In the genomic region with DNA sequence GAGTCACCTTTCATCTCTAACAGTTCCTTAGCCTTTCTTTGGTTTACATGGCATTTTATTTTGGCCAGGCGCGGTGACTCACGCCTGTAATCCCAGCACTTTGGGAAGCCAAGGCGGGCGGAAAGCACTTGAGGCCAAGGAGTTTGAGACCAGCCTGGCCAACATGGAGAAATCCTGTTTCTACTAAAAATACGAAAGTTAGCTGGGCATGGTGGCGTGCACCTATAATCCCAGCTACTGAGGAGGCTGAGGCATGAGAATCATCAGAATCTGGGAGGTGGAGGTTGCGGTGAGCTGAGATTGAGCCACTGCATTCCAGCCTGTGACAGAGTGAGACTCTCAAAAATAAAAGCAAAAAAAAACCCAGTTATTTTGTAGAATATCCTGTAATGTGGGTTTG, we compare ENCODE assay signal across 17 cellular contexts. TPM values are rescaled to one million over a fixed set of nuclear protein-coding genes. Genes with fewer than 3 reads are reported as not detected.
A peak's percentile ranks its signal among the peaks of the same experiment; 100 is the strongest.
DNase-seq lines count a peak whose midpoint lies in the region; ATAC-seq and TF ChIP-seq lines count a peak whose summit lies in the region.
"Had no signal": no experiment of that assay in that cellular context is flagged by ENCODE, and none has a peak within 500 bp of the region (broad histone marks: within the 10 kb centered on the region; RNA-seq: fewer than 3 reads in every experiment).

No MANE protein-coding gene starts in this region.

- H3K9me3 Mint-ChIP-seq in activated naive CD4-positive, alpha-beta T cell treated with anti-CD3 and anti-CD28 coated beads, Interleukin-2, amount 50 U/mL, for 24 hours = no peaks in the 10 kb centered on the region
- no peaks in the 10 kb centered on the region for H3K9me3 Mint-ChIP-seq in CD8-positive, alpha-beta T cell
- H3K9me3 Mint-ChIP-seq in naive thymus-derived CD4-positive, alpha-beta T cell = no peaks in the 10 kb centered on the region

- no peaks in the 10 kb centered on the region for H3K9me3 ChIP-seq in CD8-positive, alpha-beta T cell (ENCODE audit: low read length)
- H3K9me3 ChIP-seq in naive thymus-derived CD4-positive, alpha-beta T cell (ENCODE audit: control insufficient read depth in 2 of 3, low read length in 3 of 3) = no peaks in the 10 kb centered on the region
- H3K9me3 ChIP-seq: HAP-1 had no signal

- intact Hi-C loops in CD8-positive, alpha-beta T cell (cut with DNase I, micrococcal nuclease) = loop anchor here in 1 of 2 experiments (5.0 kb wide), 1 partner anchor 68 kb away; no protein-coding TSS in a partner anchor
- intact Hi-C loops in naive thymus-derived CD4-positive, alpha-beta T cell (cut with micrococcal nuclease) = no loop called here

- H3K4me1 Mint-ChIP-seq in activated naive CD4-positive, alpha-beta T cell treated with anti-CD3 and anti-CD28 coated beads, Interleukin-2, amount 50 U/mL, for 24 hours = peaks cover 15% of the 10 kb centered on the region
- H3K4me1 Mint-ChIP-seq in CD8-positive, alpha-beta T cell (ENCODE audit: low read depth) = peaks cover 20% of the 10 kb centered on the region
- peaks cover 8 to 28% (median 19%) of the 10 kb centered on the region in 7 donors for H3K4me1 Mint-ChIP-seq in naive thymus-derived CD4-positive, alpha-beta T cell

- CTCF ChIA-PET in CD8-positive, alpha-beta T cell (lab: Charles Lee) = no interaction called here
- CTCF ChIA-PET in naive thymus-derived CD4-positive, alpha-beta T cell (lab: Charles Lee) = no interaction called here

- no peak for TF ChIP-seq CTCF in CD8-positive, alpha-beta T cell (IDR thresholded peaks at IDR 0.05)

- H3K27me3 ChIP-seq in CD8-positive, alpha-beta T cell (ENCODE audit: insufficient read depth, low read length) = no peaks in the 10 kb centered on the region
- no peaks in the 10 kb centered on the region for H3K27me3 ChIP-seq in naive thymus-derived CD4-positive, alpha-beta T cell (ENCODE audit: control insufficient read depth in 2 of 2, insufficient read depth in 2 of 2, low read length in 2 of 2)

- no peak overlapping the region for H3K4me3 ChIP-seq in CD8-positive, alpha-beta T cell (ENCODE audit: low read depth, low read length)
- no peak overlapping the region for H3K4me3 ChIP-seq in naive thymus-derived CD4-positive, alpha-beta T cell (ENCODE audit: low read length)
- H3K4me3 ChIP-seq: HAP-1 had no signal

- no peak overlapping the region for H3K27ac ChIP-seq in CD8-positive, alpha-beta T cell (ENCODE audit: low read depth, low read length)
- H3K27ac ChIP-seq in naive thymus-derived CD4-positive, alpha-beta T cell (ENCODE audit: low read depth, low read length) = no peak overlapping the region
- H3K27ac ChIP-seq: 22Rv1 had no signal

- no peaks in the 10 kb centered on the region for H3K4me1 ChIP-seq in CD8-positive, alpha-beta T cell (ENCODE audit: insufficient read depth, low read length)
- H3K4me1 ChIP-seq in naive thymus-derived CD4-positive, alpha-beta T cell (ENCODE audit: control insufficient read depth in 2 of 2, insufficient read depth in 2 of 2, low read length in 2 of 2) = no peaks in the 10 kb centered on the region

- no peak overlapping the region for H3K4me3 Mint-ChIP-seq in activated naive CD4-positive, alpha-beta T cell treated with anti-CD3 and anti-CD28 coated beads, Interleukin-2, amount 50 U/mL, for 24 hours
- no peak overlapping the region for H3K4me3 Mint-ChIP-seq in CD8-positive, alpha-beta T cell
- H3K4me3 Mint-ChIP-seq in naive thymus-derived CD4-positive, alpha-beta T cell = no peak overlapping the region

- no peak for ATAC-seq in CD8-positive, alpha-beta T cell
- no peak for ATAC-seq in naive thymus-derived CD4-positive, alpha-beta T cell

- peak overlapping the region; percentile 8 for H3K27ac Mint-ChIP-seq in activated naive CD4-positive, alpha-beta T cell treated with anti-CD3 and anti-CD28 coated beads, Interleukin-2, amount 50 U/mL, for 24 hours
- H3K27ac Mint-ChIP-seq in CD8-positive, alpha-beta T cell = peak overlapping the region; percentile 52
- peak overlapping the region in 8 of 9 donors; percentile 37 to 70 (median 46) for H3K27ac Mint-ChIP-seq in naive thymus-derived CD4-positive, alpha-beta T cell

- H3K36me3 ChIP-seq in CD8-positive, alpha-beta T cell (ENCODE audit: insufficient read depth, low read length) = no peaks in the 10 kb centered on the region
- H3K36me3 ChIP-seq in naive thymus-derived CD4-positive, alpha-beta T cell (ENCODE audit: control insufficient read depth in 2 of 3, insufficient read depth in 3 of 3, low read length in 3 of 3) = peaks cover 0 to 24% (median 4%) of the 10 kb centered on the region in 3 experiments

- H3K36me3 Mint-ChIP-seq in activated naive CD4-positive, alpha-beta T cell treated with anti-CD3 and anti-CD28 coated beads, Interleukin-2, amount 50 U/mL, for 24 hours = peaks cover 2% of the 10 kb centered on the region
- H3K36me3 Mint-ChIP-seq in CD8-positive, alpha-beta T cell = peaks cover 39% of the 10 kb centered on the region
- peaks cover 3 to 22% (median 9%) of the 10 kb centered on the region in 5 donors for H3K36me3 Mint-ChIP-seq in naive thymus-derived CD4-positive, alpha-beta T cell

- POLR2A ChIA-PET in CD8-positive, alpha-beta T cell (lab: Charles Lee) = no interaction called here
- POLR2A ChIA-PET in naive thymus-derived CD4-positive, alpha-beta T cell (lab: Charles Lee) = no interaction called here

- no peaks in the 10 kb centered on the region for H3K27me3 Mint-ChIP-seq in activated naive CD4-positive, alpha-beta T cell treated with anti-CD3 and anti-CD28 coated beads, Interleukin-2, amount 50 U/mL, for 24 hours
- no peaks in the 10 kb centered on the region for H3K27me3 Mint-ChIP-seq in CD8-positive, alpha-beta T cell (ENCODE audit: low read depth)
- no peaks in the 10 kb centered on the region for H3K27me3 Mint-ChIP-seq in naive thymus-derived CD4-positive, alpha-beta T cell

- DNase-seq in activated naive CD4-positive, alpha-beta T cell (lab: John Stamatoyannopoulos, UW) = no peak
- no peak for DNase-seq in CD8-positive, alpha-beta T cell
- peak; percentile 15 for DNase-seq in astrocyte of the hippocampus (ENCODE audit: low read depth, low spot score)
- no peak for DNase-seq in naive thymus-derived CD4-positive, alpha-beta T cell
- DNase-seq in NCI-H510A treated with DMSO at 0.1 percent for 48 hours (lab: John Stamatoyannopoulos, UW) = no peak
- no peak for DNase-seq in EL
- no peak for DNase-seq in COLO668 (lab: John Stamatoyannopoulos, UW; ENCODE audit: unreplicated experiment)
- DNase-seq: COR-L47, DMS153, DMS79 treated with DMSO at 0.1 percent for 48 hours, GDM1 had no signal

RNA-seq across cellular contexts. Expression of gene EFCAB8, which starts 1.2 kb away (rescaled TPM):
- total RNA-seq in CD8-positive, alpha-beta T cell = under 1 TPM; 0.75 to 0.92 TPM
- 1 to 10 TPM in 3 of 5 experiments, under 1 TPM in 2; 0.46 to 2.8 (median 2.0) TPM for total RNA-seq in naive thymus-derived CD4-positive, alpha-beta T cell
- polyA plus RNA-seq in naive thymus-derived CD4-positive, alpha-beta T cell = under 1 TPM in 1 of 2 donors, not detected in 1; 0.12 TPM
- total RNA-seq: A673, HT1080 had no signal
- polyA plus RNA-seq: BJ had no signal

RNA-seq across cellular contexts. Expression of gene MAPRE1, which starts 40.2 kb away (rescaled TPM):
- total RNA-seq in CD8-positive, alpha-beta T cell = 100 to 1,000 TPM; 144 to 148 TPM
- 100 to 1,000 TPM in 3 of 5 experiments, 10 to 100 TPM in 2; 83.0 to 118 (median 107) TPM for total RNA-seq in naive thymus-derived CD4-positive, alpha-beta T cell
- 100 to 1,000 TPM in 1 of 2 donors, 10 to 100 TPM in 1; 91.3 to 105 TPM for polyA plus RNA-seq in naive thymus-derived CD4-positive, alpha-beta T cell
